ENCODE assay signal across 26 cellular contexts in the genomic region with DNA sequence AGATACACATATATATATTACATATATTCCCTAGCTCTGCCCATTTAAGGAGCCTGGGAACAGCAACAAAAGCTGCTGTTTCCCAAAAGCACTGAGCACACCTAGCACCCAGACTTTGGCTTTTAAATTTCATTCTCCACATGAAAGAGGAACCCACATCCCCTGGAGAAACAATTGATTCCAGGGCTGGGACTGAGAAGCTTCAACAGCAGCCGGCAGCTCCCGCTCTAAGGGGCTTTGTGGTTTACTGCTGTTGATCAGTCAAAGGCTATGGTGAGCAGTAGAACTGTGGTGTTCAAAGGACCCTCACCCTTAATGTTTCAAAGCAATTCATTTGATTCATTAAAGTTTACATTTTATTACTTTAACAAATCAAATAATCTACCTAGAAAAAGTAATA.
"Had no signal": no experiment of that assay in that cellular context is flagged by ENCODE, and none has a peak within 500 bp of the region (broad histone marks: within the 10 kb centered on the region; RNA-seq: fewer than 3 reads in every experiment).

No MANE protein-coding gene starts in this region.

- H3K4me2 ChIP-seq: neural progenitor cell, smooth muscle cell had no signal

- H3K79me2 ChIP-seq: parathyroid adenoma had no signal

- H3K4me3 ChIP-seq: coronary artery, esophagus squamous epithelium, mucosa of descending colon, neural progenitor cell, prostate gland, right atrium auricular region, smooth muscle cell, suprapubic skin, thyroid gland, vagina had no signal

- H3K27ac Mint-ChIP-seq: effector memory CD8-positive, alpha-beta T cell; mesothelial cell of epicardium; naive B cell; nephron; neural progenitor cell; stimulated activated naive CD8-positive, alpha-beta T cell treated with anti-CD3 and anti-CD28 coated beads, Interleukin-15, amount 100 ng/mL, for 72 hours had no signal

- H3K4me1 ChIP-seq: esophagus squamous epithelium, neural progenitor cell, prostate gland, right atrium auricular region, suprapubic skin, thyroid gland, vagina had no signal

- H3K36me3 Mint-ChIP-seq: mesothelial cell of epicardium, naive B cell, neural progenitor cell had no signal

- H2AFZ ChIP-seq: neural progenitor cell had no signal

- H3K4me1 Mint-ChIP-seq: naive B cell had no signal

- H3K36me3 ChIP-seq: esophagus squamous epithelium, neural progenitor cell, prostate gland, right atrium auricular region, suprapubic skin, thyroid gland, vagina had no signal

- H3K9me3 Mint-ChIP-seq: effector memory CD8-positive, alpha-beta T cell; nephron; stimulated activated naive CD8-positive, alpha-beta T cell treated with anti-CD3 and anti-CD28 coated beads, Interleukin-15, amount 100 ng/mL, for 72 hours had no signal

- H3K9me3 ChIP-seq: esophagus squamous epithelium, mucosa of descending colon, prostate gland, right atrium auricular region, suprapubic skin, thyroid gland, vagina had no signal

- H3K27ac ChIP-seq: coronary artery, esophagus squamous epithelium, neural progenitor cell, parathyroid adenoma, prostate gland, right atrium auricular region, suprapubic skin, thyroid gland, vagina had no signal

- H3K4me3 Mint-ChIP-seq: effector memory CD8-positive, alpha-beta T cell; mesothelial cell of epicardium; naive B cell; nephron; neural progenitor cell; stimulated activated naive CD8-positive, alpha-beta T cell treated with anti-CD3 and anti-CD28 coated beads, Interleukin-15, amount 100 ng/mL, for 72 hours had no signal

- DNase-seq: effector memory CD8-positive, alpha-beta T cell; erythroblast; esophagus squamous epithelium; foreskin melanocyte; hypothalamus; kidney; naive B cell; stimulated activated CD4-positive, alpha-beta T cell treated with anti-CD3 and anti-CD28 coated beads, Interleukin-12 subunit alpha, Interleukin-12 subunit beta, amount 100 ng/mL, for 4 hours; stimulated activated CD4-positive, alpha-beta T cell treated with anti-CD3 and anti-CD28 coated beads, Interleukin-1b, Interleukin-23, amount 100 ng/mL, for 48 hours; stimulated activated CD4-positive, alpha-beta T cell treated with anti-CD3 and anti-CD28 coated beads, Interleukin-4, amount 100 ng/mL, for 1 hour; stimulated activated CD8-positive, alpha-beta memory T cell treated with anti-CD3 and anti-CD28 coated beads, Interleukin-4, amount 100 ng/mL, for 48 hours; stimulated activated naive CD4-positive, alpha-beta T cell; stimulated activated naive CD8-positive, alpha-beta T cell treated with anti-CD3 and anti-CD28 coated beads, Interleukin-15, amount 100 ng/mL, for 72 hours; trophoblast cell had no signal
